23 cellular contexts compared by ENCODE assay signal in the genomic region with DNA sequence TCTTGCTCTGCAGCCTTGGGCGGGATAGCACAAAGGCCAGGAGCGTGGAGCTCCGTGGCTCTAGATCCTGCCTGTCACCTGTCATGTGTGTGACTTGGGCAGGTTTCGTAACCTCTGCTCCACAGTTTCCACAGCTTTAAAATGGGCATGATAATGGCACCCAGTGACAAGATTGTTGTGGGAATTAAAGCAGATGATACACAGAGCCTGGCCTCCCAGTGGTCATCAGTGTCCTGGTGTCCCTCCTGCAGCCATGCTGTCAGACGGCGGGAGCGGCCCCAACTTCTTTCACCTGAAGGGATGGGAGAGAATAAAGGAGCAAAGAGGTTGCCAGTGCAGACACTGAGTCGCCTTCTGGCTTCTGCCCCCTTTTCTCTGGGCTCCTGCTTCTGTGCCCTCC.
"Had no signal": no experiment of that assay in that cellular context is flagged by ENCODE, and none has a peak within 500 bp of the region (broad histone marks: within the 10 kb centered on the region; RNA-seq: fewer than 3 reads in every experiment).

No MANE protein-coding gene starts in this region.

- H3K4me3 Mint-ChIP-seq: activated B cell treated with CpG ODN at 0.5 μM for 24 hours; activated CD8-positive, alpha-beta T cell treated with anti-CD3 and anti-CD28 coated beads for 36 hours; activated naive CD4-positive, alpha-beta T cell treated with anti-CD3 and anti-CD28 coated beads for 36 hours; activated T-helper 17 cell treated with anti-CD3 and anti-CD28 coated beads, Interleukin-2, amount 50 U/mL, for 72 hours; dendritic cell treated with granulocyte-macrophage colony-stimulating factor and Interleukin-4, amounts not matched to agents 40 ng/mL and 50 ng/mL, for 4 days; immature natural killer cell; memory B cell; nephron; stimulated activated naive CD8-positive, alpha-beta T cell treated with anti-CD3 and anti-CD28 coated beads, Interleukin-15, Interleukin-2, amounts not matched to agents 100 ng/mL and 50 ng/mL, for 24 hours had no signal

- H3K4me1 ChIP-seq: body of pancreas, foreskin keratinocyte, SJSA1 had no signal

- H3K27me3 Mint-ChIP-seq: activated B cell treated with CpG ODN at 0.5 μM for 24 hours; activated CD8-positive, alpha-beta T cell treated with anti-CD3 and anti-CD28 coated beads for 36 hours; activated T-helper 17 cell treated with anti-CD3 and anti-CD28 coated beads, Interleukin-2, amount 50 U/mL, for 72 hours; dendritic cell treated with granulocyte-macrophage colony-stimulating factor and Interleukin-4, amounts not matched to agents 40 ng/mL and 50 ng/mL, for 4 days; memory B cell; stimulated activated naive CD8-positive, alpha-beta T cell treated with anti-CD3 and anti-CD28 coated beads, Interleukin-15, Interleukin-2, amounts not matched to agents 100 ng/mL and 50 ng/mL, for 24 hours had no signal

- H3K4me1 Mint-ChIP-seq: activated B cell treated with CpG ODN at 0.5 μM for 24 hours; activated T-helper 17 cell treated with anti-CD3 and anti-CD28 coated beads, Interleukin-2, amount 50 U/mL, for 72 hours; immature natural killer cell; nephron had no signal

- H3K27me3 ChIP-seq: body of pancreas, cardiac muscle cell, foreskin keratinocyte, hepatocyte, neutrophil, SJSA1 had no signal

- H3K4me3 ChIP-seq: body of pancreas, cardiac muscle cell, hepatocyte, SJSA1 had no signal

- DNase-seq: activated B cell treated with CpG ODN at 0.5 μM for 24 hours; activated CD4-positive, alpha-beta T cell treated with anti-CD3 and anti-CD28 coated beads for 48 hours; activated CD8-positive, alpha-beta T cell treated with anti-CD3 and anti-CD28 coated beads for 36 hours; activated naive CD4-positive, alpha-beta T cell treated with anti-CD3 and anti-CD28 coated beads for 36 hours; anterior cingulate cortex; effector CD8-positive, alpha-beta T cell; foreskin keratinocyte; immature natural killer cell; stimulated activated CD4-positive, alpha-beta T cell treated with anti-CD3 and anti-CD28 coated beads, Interleukin-12 subunit alpha, Interleukin-12 subunit beta, amount 100 ng/mL, for 4 hours; substantia nigra; T-helper 9 cell had no signal

- ATAC-seq: activated CD8-positive, alpha-beta T cell treated with anti-CD3 and anti-CD28 coated beads for 36 hours; activated T-helper 17 cell treated with anti-CD3 and anti-CD28 coated beads, Interleukin-2, amount 50 U/mL, for 72 hours; body of pancreas; foreskin keratinocyte; right cardiac atrium had no signal

- H3K9me3 ChIP-seq: body of pancreas, neutrophil had no signal

- H3K27ac ChIP-seq: body of pancreas, cardiac muscle cell, foreskin keratinocyte, hepatocyte, neutrophil, parathyroid adenoma, SJSA1 had no signal

- H3K36me3 ChIP-seq: cardiac muscle cell, SJSA1 had no signal

- H3K9ac ChIP-seq: parathyroid adenoma had no signal

- H3K27ac Mint-ChIP-seq: activated B cell treated with CpG ODN at 0.5 μM for 24 hours; activated CD8-positive, alpha-beta T cell treated with anti-CD3 and anti-CD28 coated beads for 36 hours; activated naive CD4-positive, alpha-beta T cell treated with anti-CD3 and anti-CD28 coated beads for 36 hours; activated T-helper 17 cell treated with anti-CD3 and anti-CD28 coated beads, Interleukin-2, amount 50 U/mL, for 72 hours; dendritic cell treated with granulocyte-macrophage colony-stimulating factor and Interleukin-4, amounts not matched to agents 40 ng/mL and 50 ng/mL, for 4 days; immature natural killer cell; memory B cell; nephron; stimulated activated naive CD8-positive, alpha-beta T cell treated with anti-CD3 and anti-CD28 coated beads, Interleukin-15, Interleukin-2, amounts not matched to agents 100 ng/mL and 50 ng/mL, for 24 hours had no signal
